22 cellular contexts compared by ENCODE assay signal in genomic region chr15:41789662-41790061, GRCh38. TPM values are rescaled to one million over a fixed set of nuclear protein-coding genes. Genes with fewer than 3 reads are reported as not detected.
DNase-seq lines count a peak whose midpoint lies in the region; ATAC-seq and TF ChIP-seq lines count a peak whose summit lies in the region.
"Had no signal": no experiment of that assay in that cellular context is flagged by ENCODE, and none has a peak within 500 bp of the region (broad histone marks: within the 10 kb centered on the region; RNA-seq: fewer than 3 reads in every experiment).

No MANE protein-coding gene starts in this region.

- H3K4me3 ChIP-seq in breast epithelium (no peak overlapping the region), mesendoderm (ENCODE audit: low read length) (no peak overlapping the region)
- H3K4me3 ChIP-seq: A549, gastrocnemius medialis, lung, upper lobe of left lung had no signal

- no peak for TF ChIP-seq CTCF in natural killer cell (IDR thresholded peaks at IDR 0.05)
- no peak for TF ChIP-seq CTCF in breast epithelium (IDR thresholded peaks at IDR 0.05)

- no peaks in the 10 kb centered on the region for H3K79me1 ChIP-seq in mesendoderm (ENCODE audit: low read length)

- no peak overlapping the region for H2BK15ac ChIP-seq in mesendoderm (replicated peaks; ENCODE audit: low read depth)

- intact Hi-C loops in natural killer cell (cut with micrococcal nuclease) (no loop called here), breast epithelium (cut with DNase I; ENCODE audit: low total_unique reads) (no loop called here)

- H3K4me2 ChIP-seq in mesendoderm (ENCODE audit: low read length) = no peak overlapping the region

- H3K18ac ChIP-seq in mesendoderm (ENCODE audit: low read length) = no peak overlapping the region

- H3K36me3 ChIP-seq in breast epithelium = no peaks in the 10 kb centered on the region
- no peaks in the 10 kb centered on the region for H3K36me3 ChIP-seq in mesendoderm (ENCODE audit: control insufficient read depth, insufficient read depth, low read length)
- H3K36me3 ChIP-seq: gastrocnemius medialis, upper lobe of left lung had no signal

- H3K4me3 Mint-ChIP-seq in natural killer cell = no peak overlapping the region
- H3K4me3 Mint-ChIP-seq in natural killer cell treated with Interleukin-12 subunit alpha and Interleukin-12 subunit beta and Interleukin-15 and Interleukin-18, amount 100 ng/mL, for 72 hours = no peak overlapping the region
- H3K4me3 Mint-ChIP-seq: nephron had no signal

- no peak overlapping the region for H4K5ac ChIP-seq in mesendoderm (ENCODE audit: low read length)

- no peak overlapping the region for H3K23ac ChIP-seq in mesendoderm (ENCODE audit: low read length)

- H3K36me3 Mint-ChIP-seq in natural killer cell = no peaks in the 10 kb centered on the region
- no peaks in the 10 kb centered on the region for H3K36me3 Mint-ChIP-seq in natural killer cell treated with Interleukin-12 subunit alpha and Interleukin-12 subunit beta and Interleukin-15 and Interleukin-18, amount 100 ng/mL, for 72 hours

- H3K9me3 Mint-ChIP-seq in natural killer cell = no peaks in the 10 kb centered on the region
- H3K9me3 Mint-ChIP-seq in natural killer cell treated with Interleukin-12 subunit alpha and Interleukin-12 subunit beta and Interleukin-15 and Interleukin-18, amount 100 ng/mL, for 72 hours = no peaks in the 10 kb centered on the region
- H3K9me3 Mint-ChIP-seq: CD4-positive, CD25-positive, alpha-beta regulatory T cell; nephron had no signal

- H3K9me3 ChIP-seq in breast epithelium = no peaks in the 10 kb centered on the region
- H3K9me3 ChIP-seq: A549, gastrocnemius medialis, upper lobe of left lung had no signal

- H3K79me2 ChIP-seq in mesendoderm (ENCODE audit: control insufficient read depth, insufficient read depth, low read length) = no peaks in the 10 kb centered on the region

- H3K27ac Mint-ChIP-seq in natural killer cell = peak overlapping the region; percentile 29 to 74
- peak overlapping the region in 1 of 2 donors; percentile 77 for H3K27ac Mint-ChIP-seq in natural killer cell treated with Interleukin-12 subunit alpha and Interleukin-12 subunit beta and Interleukin-15 and Interleukin-18, amount 100 ng/mL, for 72 hours
- H3K27ac Mint-ChIP-seq: nephron, progenitor cell of endocrine pancreas had no signal

- no peaks in the 10 kb centered on the region for H3K27me3 Mint-ChIP-seq in natural killer cell (ENCODE audit: low read depth in 2 of 2)
- H3K27me3 Mint-ChIP-seq in natural killer cell treated with Interleukin-12 subunit alpha and Interleukin-12 subunit beta and Interleukin-15 and Interleukin-18, amount 100 ng/mL, for 72 hours = no peaks in the 10 kb centered on the region
- H3K27me3 Mint-ChIP-seq: CD4-positive, CD25-positive, alpha-beta regulatory T cell; progenitor cell of endocrine pancreas had no signal

- H3K4ac ChIP-seq in mesendoderm (ENCODE audit: low read depth, low read length) = no peak overlapping the region

- H3K4me1 ChIP-seq in breast epithelium (peaks cover 7 to 10% of the 10 kb centered on the region in 2 donors), mesendoderm (ENCODE audit: control insufficient read depth, low read depth, low read length) (peaks cover 23% of the 10 kb centered on the region)

- H3K27ac ChIP-seq in breast epithelium (peak overlapping the region; percentile 82 to 90), mesendoderm (ENCODE audit: low read depth, low read length) (no peak overlapping the region)
- H3K27ac ChIP-seq: A549 had no signal

- H3K27me3 ChIP-seq in breast epithelium (no peaks in the 10 kb centered on the region), mesendoderm (ENCODE audit: insufficient read depth, low read length, poor library complexity) (no peaks in the 10 kb centered on the region)
- H3K27me3 ChIP-seq: gastrocnemius medialis, upper lobe of left lung had no signal

- in situ Hi-C loops in ACHN (cut with HindIII; ENCODE audit: low pct_ligation_motif_present, low pct_unique_long_range_greater_than_20kb, low sequenced_read_pairs) = no loop called here

- no peak for TF ChIP-seq POLR2A in breast epithelium (IDR thresholded peaks at IDR 0.05)

- H2AK5ac ChIP-seq in mesendoderm (ENCODE audit: low read length) = no peak overlapping the region

- DNase-seq in natural killer cell (no peak), breast epithelium (ENCODE audit: low spot score in 2 of 2) (no peak), mesendoderm (no peak), iPS-NIHi7 (ENCODE audit: extremely low spot score) (no peak), ACHN (no peak)
- no peak for DNase-seq in natural killer cell treated with Interleukin-12 subunit alpha and Interleukin-12 subunit beta and Interleukin-15 and Interleukin-18, amount 100 ng/mL, for 72 hours (ENCODE audit: low spot score)
- DNase-seq: activated CD4-positive, CD25-positive, alpha-beta regulatory T cell treated with anti-CD3 and anti-CD28 coated beads, Interleukin-2, amount 50 U/mL, for 72 hours; activated gamma-delta T cell; CD4-positive, CD25-positive, alpha-beta regulatory T cell; DMS79; gastrocnemius medialis; HCEC 1CT; NCI-H2029 treated with DMSO at 0.1 percent for 48 hours; NCI-H510A treated with DMSO at 0.1 percent for 48 hours; SHP77; upper lobe of left lung had no signal

- ATAC-seq in natural killer cell = no peak
- no peak for ATAC-seq in natural killer cell treated with Interleukin-12 subunit alpha and Interleukin-12 subunit beta and Interleukin-15 and Interleukin-18, amount 100 ng/mL, for 72 hours
- no peak for ATAC-seq in GM21447 (IDR thresholded peaks at IDR 0.05; ENCODE audit: unreplicated experiment)
- no peak for ATAC-seq in GM21737 (IDR thresholded peaks at IDR 0.05; ENCODE audit: unreplicated experiment)
- ATAC-seq: A549 had no signal

- H2BK120ac ChIP-seq in mesendoderm (ENCODE audit: low read depth, low read length) = no peak overlapping the region

- no peak overlapping the region for H2BK5ac ChIP-seq in mesendoderm (ENCODE audit: low read length)

- peaks cover 45 to 49% of the 10 kb centered on the region in 2 donors for H3K4me1 Mint-ChIP-seq in natural killer cell
- peaks cover 36 to 44% of the 10 kb centered on the region in 2 donors for H3K4me1 Mint-ChIP-seq in natural killer cell treated with Interleukin-12 subunit alpha and Interleukin-12 subunit beta and Interleukin-15 and Interleukin-18, amount 100 ng/mL, for 72 hours (ENCODE audit: low read depth in 2 of 2)

- H3K9ac ChIP-seq in mesendoderm (ENCODE audit: low read length) = no peak overlapping the region

- no peak overlapping the region for H4K8ac ChIP-seq in mesendoderm (ENCODE audit: low read depth, low read length)

- H3K56ac ChIP-seq in mesendoderm (ENCODE audit: low read length) = peak overlapping the region; percentile 38

RNA-seq across cellular contexts. Expression of gene MAPKBP1, which starts 15.4 kb away (rescaled TPM):
- total RNA-seq in natural killer cell (10 to 100 TPM; 44.8 to 55.4 (median 49.0) TPM), breast epithelium (10 to 100 TPM; 11.5 to 29.3 (median 24.3) TPM)
- total RNA-seq in natural killer cell treated with Interleukin-12 subunit alpha and Interleukin-12 subunit beta and Interleukin-15 and Interleukin-18, amount 100 ng/mL, for 72 hours = 10 to 100 TPM; 30.6 to 53.2 TPM
- polyA plus RNA-seq in mesendoderm (2013, experiment 1 of 2) = 3.0 TPM
- 2.9 TPM for polyA plus RNA-seq in mesendoderm (2013, experiment 2 of 2)

RNA-seq across cellular contexts. Expression of gene JMJD7, which starts 38.2 kb away (rescaled TPM):
- 10 to 100 TPM; 20.3 to 36.4 (median 28.7) TPM for total RNA-seq in natural killer cell
- 10 to 100 TPM in 1 of 2 donors, 1 to 10 TPM in 1; 6.7 to 12.1 TPM for total RNA-seq in natural killer cell treated with Interleukin-12 subunit alpha and Interleukin-12 subunit beta and Interleukin-15 and Interleukin-18, amount 100 ng/mL, for 72 hours
- 10 to 100 TPM in 1 of 3 donors, 1 to 10 TPM in 2; 7.8 to 20.8 (median 8.8) TPM for total RNA-seq in breast epithelium
- 5.6 TPM for polyA plus RNA-seq in mesendoderm (2013, experiment 1 of 2)
- polyA plus RNA-seq in mesendoderm (2013, experiment 2 of 2) = 6.4 TPM

RNA-seq across cellular contexts. Expression of gene PLA2G4B, which starts 49.0 kb away (rescaled TPM):
- total RNA-seq in natural killer cell (10 to 100 TPM; 15.2 to 17.5 (median 17.4) TPM), breast epithelium (10 to 100 TPM in 2 of 3 donors, 1 to 10 TPM in 1; 3.2 to 11.0 (median 10.2) TPM)
- 10 to 100 TPM in 1 of 2 donors, 1 to 10 TPM in 1; 4.7 to 13.4 TPM for total RNA-seq in natural killer cell treated with Interleukin-12 subunit alpha and Interleukin-12 subunit beta and Interleukin-15 and Interleukin-18, amount 100 ng/mL, for 72 hours
- 4.7 TPM for polyA plus RNA-seq in mesendoderm (2013, experiment 1 of 2)
- polyA plus RNA-seq in mesendoderm (2013, experiment 2 of 2) = 3.4 TPM
